ENCODE assay signal across 21 cellular contexts in genomic region chr11:132824642-132825041, GRCh38.
DNase-seq lines count a peak whose midpoint lies in the region; ATAC-seq and TF ChIP-seq lines count a peak whose summit lies in the region.
"Had no signal": no experiment of that assay in that cellular context is flagged by ENCODE, and none has a peak within 500 bp of the region (broad histone marks: within the 10 kb centered on the region; RNA-seq: fewer than 3 reads in every experiment).

No MANE protein-coding gene starts in this region.

- no peak overlapping the region for H3K27ac Mint-ChIP-seq in activated CD8-positive, alpha-beta T cell treated with anti-CD3 and anti-CD28 coated beads, Interleukin-2, amount 10 ng/mL, durations not matched to agents 7 days and 5 days
- H3K27ac Mint-ChIP-seq in activated CD8-positive, alpha-beta T cell treated with anti-CD3 and anti-CD28 coated beads for 36 hours, result no peak overlapping the region
- H3K27ac Mint-ChIP-seq: B cell; CD14-positive monocyte; CD4-positive, alpha-beta memory T cell; CD4-positive, CD25-positive, alpha-beta regulatory T cell; CD8-positive, alpha-beta memory T cell had no signal

- no peaks in the 10 kb centered on the region for H3K4me1 Mint-ChIP-seq in activated CD8-positive, alpha-beta T cell treated with anti-CD3 and anti-CD28 coated beads, Interleukin-2, amount 10 ng/mL, durations not matched to agents 7 days and 5 days (ENCODE audit: low read depth)
- no peaks in the 10 kb centered on the region for H3K4me1 Mint-ChIP-seq in activated CD8-positive, alpha-beta T cell treated with anti-CD3 and anti-CD28 coated beads for 36 hours (ENCODE audit: low read depth)
- H3K4me1 Mint-ChIP-seq: B cell; CD14-positive monocyte; CD4-positive, alpha-beta memory T cell; CD4-positive, CD25-positive, alpha-beta regulatory T cell; CD8-positive, alpha-beta memory T cell had no signal

- CTCF ChIA-PET in activated CD8-positive, alpha-beta T cell treated with anti-CD3 and anti-CD28 coated beads, Interleukin-2, amount 10 ng/mL, durations not matched to agents 7 days and 5 days (lab: Charles Lee), result no interaction called here
- CTCF ChIA-PET in activated CD8-positive, alpha-beta T cell treated with anti-CD3 and anti-CD28 coated beads for 36 hours (lab: Charles Lee), result no interaction called here

- H3K4me1 ChIP-seq in esophagus muscularis mucosa, result no peaks in the 10 kb centered on the region
- no peaks in the 10 kb centered on the region for H3K4me1 ChIP-seq in HAP-1
- H3K4me1 ChIP-seq: A549 had no signal

- peaks cover 0 to 8% (median 0%) of the 10 kb centered on the region in 4 donors for H3K27me3 ChIP-seq in esophagus muscularis mucosa
- no peaks in the 10 kb centered on the region for H3K27me3 ChIP-seq in HAP-1 (ENCODE audit: low read depth)

- 81% methylated on average over 1 of the region's 1 CpG for WGBS in esophagus muscularis mucosa

- POLR2A ChIA-PET in activated CD8-positive, alpha-beta T cell treated with anti-CD3 and anti-CD28 coated beads, Interleukin-2, amount 10 ng/mL, durations not matched to agents 7 days and 5 days (lab: Charles Lee), result no interaction called here
- POLR2A ChIA-PET in activated CD8-positive, alpha-beta T cell treated with anti-CD3 and anti-CD28 coated beads for 36 hours (lab: Charles Lee), result no interaction called here

- H3K27me3 Mint-ChIP-seq in activated CD8-positive, alpha-beta T cell treated with anti-CD3 and anti-CD28 coated beads, Interleukin-2, amount 10 ng/mL, durations not matched to agents 7 days and 5 days (ENCODE audit: low read depth), result peaks cover 2% of the 10 kb centered on the region
- H3K27me3 Mint-ChIP-seq in activated CD8-positive, alpha-beta T cell treated with anti-CD3 and anti-CD28 coated beads for 36 hours, result peaks cover 3% of the 10 kb centered on the region
- H3K27me3 Mint-ChIP-seq: B cell; CD4-positive, CD25-positive, alpha-beta regulatory T cell; CD8-positive, alpha-beta memory T cell had no signal

- ATAC-seq in activated CD8-positive, alpha-beta T cell treated with anti-CD3 and anti-CD28 coated beads, Interleukin-2, amount 10 ng/mL, durations not matched to agents 7 days and 5 days, result no peak
- no peak for ATAC-seq in activated CD8-positive, alpha-beta T cell treated with anti-CD3 and anti-CD28 coated beads for 36 hours
- ATAC-seq in GM18505 (IDR thresholded peaks at IDR 0.05; ENCODE audit: unreplicated experiment), result no peak
- ATAC-seq: A549 had no signal

- no peaks in the 10 kb centered on the region for H3K36me3 Mint-ChIP-seq in activated CD8-positive, alpha-beta T cell treated with anti-CD3 and anti-CD28 coated beads, Interleukin-2, amount 10 ng/mL, durations not matched to agents 7 days and 5 days (ENCODE audit: low read depth)
- no peaks in the 10 kb centered on the region for H3K36me3 Mint-ChIP-seq in activated CD8-positive, alpha-beta T cell treated with anti-CD3 and anti-CD28 coated beads for 36 hours (ENCODE audit: low read depth)
- H3K36me3 Mint-ChIP-seq: CD14-positive monocyte; CD4-positive, alpha-beta memory T cell; CD4-positive, CD25-positive, alpha-beta regulatory T cell; CD8-positive, alpha-beta memory T cell had no signal

- no peaks in the 10 kb centered on the region for H3K9me3 Mint-ChIP-seq in activated CD8-positive, alpha-beta T cell treated with anti-CD3 and anti-CD28 coated beads, Interleukin-2, amount 10 ng/mL, durations not matched to agents 7 days and 5 days (ENCODE audit: insufficient read depth)
- no peaks in the 10 kb centered on the region for H3K9me3 Mint-ChIP-seq in activated CD8-positive, alpha-beta T cell treated with anti-CD3 and anti-CD28 coated beads for 36 hours
- H3K9me3 Mint-ChIP-seq: CD4-positive, alpha-beta memory T cell had no signal

- intact Hi-C loops in activated CD8-positive, alpha-beta T cell treated with anti-CD3 and anti-CD28 coated beads for 36 hours (cut with micrococcal nuclease), result no loop called here
- intact Hi-C loops in esophagus muscularis mucosa (cut with DNase I), result no loop called here

- DNase-seq in activated CD8-positive, alpha-beta T cell treated with anti-CD3 and anti-CD28 coated beads, Interleukin-2, amount 10 ng/mL, durations not matched to agents 7 days and 5 days, result peak; percentile 32
- no peak for DNase-seq in activated CD8-positive, alpha-beta T cell treated with anti-CD3 and anti-CD28 coated beads for 36 hours
- peak; percentile 16 for DNase-seq in Jurkat, Clone E6-1 (ENCODE audit: low read depth, low spot score)
- DNase-seq in esophagus muscularis mucosa (ENCODE audit: extremely low spot score) (peak; percentile 64), HAP-1 (ENCODE audit: low spot score in 2 of 2) (no peak)
- DNase-seq: AML-193; C1 segment of cervical spinal cord; CD4-positive, alpha-beta memory T cell; CD4-positive, CD25-positive, alpha-beta regulatory T cell; CD8-positive, alpha-beta memory T cell; COR-L47; DMS 273 treated with DMSO at 0.1 percent for 48 hours; DMS153; DMS53; DMS79; GF-D8 had no signal

- H3K9me3 ChIP-seq in esophagus muscularis mucosa (no peaks in the 10 kb centered on the region), HAP-1 (no peaks in the 10 kb centered on the region)
- H3K9me3 ChIP-seq: A549 had no signal

- no peak overlapping the region for H3K4me3 ChIP-seq in Jurkat, Clone E6-1 (ENCODE audit: low read length)
- H3K4me3 ChIP-seq in esophagus muscularis mucosa (no peak overlapping the region), HAP-1 (no peak overlapping the region)
- H3K4me3 ChIP-seq: A549 had no signal

- TF ChIP-seq EP300 in esophagus muscularis mucosa (IDR thresholded peaks at IDR 0.05), result no peak

- in situ Hi-C loops in HAP-1 (cut with MboI; ENCODE audit: low sequenced_read_pairs), result no loop called here

- no peak for TF ChIP-seq CTCF in activated CD8-positive, alpha-beta T cell treated with anti-CD3 and anti-CD28 coated beads for 36 hours (IDR thresholded peaks at IDR 0.05)
- no peak for TF ChIP-seq CTCF in esophagus muscularis mucosa (IDR thresholded peaks at IDR 0.05)

- TF ChIP-seq POLR2A in esophagus muscularis mucosa (IDR thresholded peaks at IDR 0.05; ENCODE audit: low read depth) (no peak), GM18505 (IDR thresholded peaks at IDR 0.05; ENCODE audit: borderline replicate concordance, extremely low read depth, insufficient read depth, insufficient read length) (no peak)

- no peaks in the 10 kb centered on the region for H3K36me3 ChIP-seq in esophagus muscularis mucosa
- no peaks in the 10 kb centered on the region for H3K36me3 ChIP-seq in HAP-1 (replicated peaks)

- no peak overlapping the region for H3K27ac ChIP-seq in esophagus muscularis mucosa (replicated peaks in 1 of 4)
- H3K27ac ChIP-seq: 22Rv1, A549 had no signal

- no peak overlapping the region for H3K4me3 Mint-ChIP-seq in activated CD8-positive, alpha-beta T cell treated with anti-CD3 and anti-CD28 coated beads, Interleukin-2, amount 10 ng/mL, durations not matched to agents 7 days and 5 days
- H3K4me3 Mint-ChIP-seq in activated CD8-positive, alpha-beta T cell treated with anti-CD3 and anti-CD28 coated beads for 36 hours, result no peak overlapping the region
- H3K4me3 Mint-ChIP-seq: B cell; CD14-positive monocyte; CD4-positive, alpha-beta memory T cell; CD4-positive, CD25-positive, alpha-beta regulatory T cell; CD8-positive, alpha-beta memory T cell had no signal

Comparison
In these comparisons a context has a peak if more than half of its experiments do, and no peak if none do; other contexts are left out.
1. DNase-seq: peak in activated CD8-positive, alpha-beta T cell treated with anti-CD3 and anti-CD28 coated beads, Interleukin-2, amount 10 ng/mL, durations not matched to agents 7 days and 5 days (single experiment), Jurkat, Clone E6-1 (single experiment) and esophagus muscularis mucosa (single experiment); none in activated CD8-positive, alpha-beta T cell treated with anti-CD3 and anti-CD28 coated beads for 36 hours (single experiment) and HAP-1 (0 of 2).